Comparison of ENCODE assay signal across 8 cellular contexts in genomic region chr9:35732185-35733108, GRCh38. TPM values are rescaled to one million over a fixed set of nuclear protein-coding genes. Genes with fewer than 3 reads are reported as not detected.
DNase-seq lines count a peak whose midpoint lies in the region; ATAC-seq, FAIRE-seq and TF ChIP-seq lines count a peak whose summit lies in the region.

Gene CREB3 (plus strand): TSS chr9:35732666. CDS start chr9:35732773, 107 bp downstream.
A gene with protein sequence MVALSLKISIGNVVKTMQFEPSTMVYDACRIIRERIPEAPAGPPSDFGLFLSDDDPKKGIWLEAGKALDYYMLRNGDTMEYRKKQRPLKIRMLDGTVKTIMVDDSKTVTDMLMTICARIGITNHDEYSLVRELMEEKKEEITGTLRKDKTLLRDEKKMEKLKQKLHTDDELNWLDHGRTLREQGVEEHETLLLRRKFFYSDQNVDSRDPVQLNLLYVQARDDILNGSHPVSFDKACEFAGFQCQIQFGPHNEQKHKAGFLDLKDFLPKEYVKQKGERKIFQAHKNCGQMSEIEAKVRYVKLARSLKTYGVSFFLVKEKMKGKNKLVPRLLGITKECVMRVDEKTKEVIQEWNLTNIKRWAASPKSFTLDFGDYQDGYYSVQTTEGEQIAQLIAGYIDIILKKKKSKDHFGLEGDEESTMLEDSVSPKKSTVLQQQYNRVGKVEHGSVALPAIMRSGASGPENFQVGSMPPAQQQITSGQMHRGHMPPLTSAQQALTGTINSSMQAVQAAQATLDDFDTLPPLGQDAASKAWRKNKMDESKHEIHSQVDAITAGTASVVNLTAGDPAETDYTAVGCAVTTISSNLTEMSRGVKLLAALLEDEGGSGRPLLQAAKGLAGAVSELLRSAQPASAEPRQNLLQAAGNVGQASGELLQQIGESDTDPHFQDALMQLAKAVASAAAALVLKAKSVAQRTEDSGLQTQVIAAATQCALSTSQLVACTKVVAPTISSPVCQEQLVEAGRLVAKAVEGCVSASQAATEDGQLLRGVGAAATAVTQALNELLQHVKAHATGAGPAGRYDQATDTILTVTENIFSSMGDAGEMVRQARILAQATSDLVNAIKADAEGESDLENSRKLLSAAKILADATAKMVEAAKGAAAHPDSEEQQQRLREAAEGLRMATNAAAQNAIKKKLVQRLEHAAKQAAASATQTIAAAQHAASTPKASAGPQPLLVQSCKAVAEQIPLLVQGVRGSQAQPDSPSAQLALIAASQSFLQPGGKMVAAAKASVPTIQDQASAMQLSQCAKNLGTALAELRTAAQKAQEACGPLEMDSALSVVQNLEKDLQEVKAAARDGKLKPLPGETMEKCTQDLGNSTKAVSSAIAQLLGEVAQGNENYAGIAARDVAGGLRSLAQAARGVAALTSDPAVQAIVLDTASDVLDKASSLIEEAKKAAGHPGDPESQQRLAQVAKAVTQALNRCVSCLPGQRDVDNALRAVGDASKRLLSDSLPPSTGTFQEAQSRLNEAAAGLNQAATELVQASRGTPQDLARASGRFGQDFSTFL (N-terminal part only) (minus strand): TSS chr9:35732195. CDS start chr9:35725694, 6,501 bp downstream.

- no peak for FAIRE-seq in bronchial epithelial cell (lab: Jason Lieb, UNC)

- H3K4me3 ChIP-seq in WI38 (ENCODE audit: low read depth, low read length) (peak within 1 kb of the TSS; percentile 86), bronchial epithelial cell (ENCODE audit: low read depth, low read length) (peak within 1 kb of the TSS; percentile 58)

- peaks cover 15% of the 10 kb centered on the region for H3K36me3 ChIP-seq in bronchial epithelial cell (ENCODE audit: control insufficient read depth, insufficient read depth, low read length)

- no peaks in the 10 kb centered on the region for H3K27me3 ChIP-seq in bronchial epithelial cell (ENCODE audit: control insufficient read depth, insufficient read depth, low read length)

- TF ChIP-seq CTCF in WI38 (IDR thresholded peaks at IDR 0.05; ENCODE audit: low read depth, low read length) (no peak), bronchial epithelial cell (IDR thresholded peaks at IDR 0.05; ENCODE audit: insufficient read depth, low read length, severe bottlenecking) (peak; percentile 3)

- DNase-seq in AG08396 (ENCODE audit: low spot score): peak; percentile 95
- peak; percentile 85 for DNase-seq in NCI-H2227 treated with DMSO at 0.1 percent for 48 hours (lab: John Stamatoyannopoulos, UW)
- peak; percentile 96 for DNase-seq in bronchial epithelial cell (ENCODE audit: low read depth)
- DNase-seq in iPS-NIHi11 (ENCODE audit: low spot score): peak; percentile 95
- DNase-seq in smooth muscle cell of the brain vasculature (ENCODE audit: low read depth, low spot score): peak; percentile 97

- ATAC-seq in GM18909 (IDR thresholded peaks at IDR 0.05; ENCODE audit: poor library complexity, unreplicated experiment) (peak; percentile 82), HG03175 (IDR thresholded peaks at IDR 0.05; ENCODE audit: unreplicated experiment) (peak; percentile 82)

RNA-seq across cellular contexts. Expression of gene CREB3, which starts in this region (rescaled TPM):
- 45.4 and 57.9 TPM in 2 replicates for total RNA-seq in bronchial epithelial cell

RNA-seq across cellular contexts. Expression of the second gene that starts in this region (rescaled TPM):
- 71.0 and 79.0 TPM in 2 replicates for total RNA-seq in bronchial epithelial cell

Comparison
In these comparisons a context has a peak if more than half of its experiments do, and no peak if none do; other contexts are left out.
1. Peak in every context shown above with its lines: DNase-seq, ATAC-seq and H3K4me3 ChIP-seq.